In the genomic region with DNA sequence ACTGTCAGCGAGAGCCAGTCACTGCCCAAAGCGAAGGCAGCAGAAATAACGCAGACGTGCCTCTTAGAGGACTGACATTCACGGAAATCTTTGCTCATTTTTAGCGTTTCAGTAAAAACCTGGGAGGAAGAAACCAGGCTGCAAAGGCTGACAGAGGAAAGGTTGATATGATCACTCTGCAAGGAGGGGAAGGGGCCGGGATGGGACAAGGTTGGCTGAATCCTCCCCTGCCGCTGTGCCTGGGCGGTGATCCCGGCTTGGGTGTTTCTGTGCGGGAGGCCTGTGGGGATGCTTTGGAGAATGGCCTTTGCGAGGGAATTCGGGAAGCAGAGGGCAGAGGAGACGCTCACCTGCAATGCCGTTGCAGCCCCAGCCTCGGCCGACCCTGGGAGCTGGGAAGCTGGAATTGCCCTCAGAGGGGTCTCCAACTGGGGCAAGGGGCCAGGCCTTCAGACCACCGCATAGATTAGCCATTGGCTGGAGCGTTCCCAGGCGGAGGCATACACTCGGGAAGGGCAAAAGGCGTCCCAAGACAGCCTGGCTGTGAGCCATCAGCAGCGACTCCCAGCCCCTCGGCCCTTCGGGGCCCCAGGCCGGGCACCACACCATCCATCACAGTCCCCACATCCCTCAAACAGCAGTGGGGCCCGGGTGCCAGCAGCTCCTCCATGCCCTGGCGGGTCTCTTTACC, we compare ENCODE assay signal across 26 cellular contexts.
"Had no signal": no experiment of that assay in that cellular context is flagged by ENCODE, and none has a peak within 500 bp of the region (broad histone marks: within the 10 kb centered on the region; RNA-seq: fewer than 3 reads in every experiment).

No MANE protein-coding gene starts in this region.

- H3K4me3 ChIP-seq: gastrocnemius medialis, pancreas, right atrium auricular region, smooth muscle cell, stomach, suprapubic skin, tibial artery had no signal

- H3K4me1 Mint-ChIP-seq: activated B cell treated with CpG ODN at 0.5 μM for 24 hours; memory B cell; naive thymus-derived CD8-positive, alpha-beta T cell; stimulated activated naive B cell treated with anti-CD40 and anti-IgM and Interleukin-4, amounts not matched to agents 10 μg/mL and 1 μg/mL and 100 μg/mL, for 72 hours had no signal

- H3K27ac Mint-ChIP-seq: activated B cell treated with CpG ODN at 0.5 μM for 24 hours; activated CD8-positive, alpha-beta T cell treated with anti-CD3 and anti-CD28 coated beads, Interleukin-2, amount 10 ng/mL, durations not matched to agents 7 days and 5 days; dendritic cell treated with granulocyte-macrophage colony-stimulating factor and Interleukin-4, amounts not matched to agents 40 ng/mL and 50 ng/mL, for 4 days; memory B cell; naive thymus-derived CD8-positive, alpha-beta T cell; stimulated activated naive B cell treated with anti-CD40 and anti-IgM and Interleukin-4, amounts not matched to agents 10 μg/mL and 1 μg/mL and 100 μg/mL, for 72 hours; T-helper 2 cell treated with Interferon-gamma antibody and Interleukin-4, amounts not matched to agents 5 μg/mL and 100 μg/mL, for 36 hours had no signal

- H3K27ac ChIP-seq: brain microvascular endothelial cell, gastrocnemius medialis, pancreas, right atrium auricular region, stomach, suprapubic skin, tibial artery had no signal

- H3K36me3 ChIP-seq: brain microvascular endothelial cell, gastrocnemius medialis, pancreas, right atrium auricular region, stomach, suprapubic skin, tibial artery had no signal

- H3K27me3 ChIP-seq: brain microvascular endothelial cell, gastrocnemius medialis, pancreas, right atrium auricular region had no signal

- H3K36me3 Mint-ChIP-seq: memory B cell; naive thymus-derived CD8-positive, alpha-beta T cell; stimulated activated naive B cell treated with anti-CD40 and anti-IgM and Interleukin-4, amounts not matched to agents 10 μg/mL and 1 μg/mL and 100 μg/mL, for 72 hours had no signal

- H3K4me3 Mint-ChIP-seq: activated B cell treated with CpG ODN at 0.5 μM for 24 hours; activated CD8-positive, alpha-beta T cell treated with anti-CD3 and anti-CD28 coated beads, Interleukin-2, amount 10 ng/mL, durations not matched to agents 7 days and 5 days; dendritic cell treated with granulocyte-macrophage colony-stimulating factor and Interleukin-4, amounts not matched to agents 40 ng/mL and 50 ng/mL, for 4 days; memory B cell; naive thymus-derived CD8-positive, alpha-beta T cell; stimulated activated naive B cell treated with anti-CD40 and anti-IgM and Interleukin-4, amounts not matched to agents 10 μg/mL and 1 μg/mL and 100 μg/mL, for 72 hours; T-helper 2 cell treated with Interferon-gamma antibody and Interleukin-4, amounts not matched to agents 5 μg/mL and 100 μg/mL, for 36 hours had no signal

- DNase-seq: activated B cell treated with CpG ODN at 0.5 μM for 24 hours; activated CD8-positive, alpha-beta T cell treated with anti-CD3 and anti-CD28 coated beads, Interleukin-2, amount 10 ng/mL, durations not matched to agents 7 days and 5 days; activated gamma-delta T cell; activated naive CD4-positive, alpha-beta T cell treated with anti-CD3 and anti-CD28 coated beads, Interleukin-2, amount 50 U/mL, for 16 hours; amniotic stem cell; brain microvascular endothelial cell; central memory CD4-positive, alpha-beta T cell; effector CD8-positive, alpha-beta T cell; erythroblast; gastrocnemius medialis; glutamatergic neuron; naive thymus-derived CD8-positive, alpha-beta T cell; stimulated activated CD4-positive, alpha-beta T cell treated with anti-CD3 and anti-CD28 coated beads, Interleukin-1b, Interleukin-23, amount 100 ng/mL, for 48 hours; stimulated activated CD4-positive, alpha-beta T cell treated with anti-CD3 and anti-CD28 coated beads, Interleukin-4, amount 100 ng/mL, for 4 hours; stimulated activated CD8-positive, alpha-beta memory T cell treated with anti-CD3 and anti-CD28 coated beads, Interleukin-4, amount 100 ng/mL, for 48 hours; stimulated activated naive B cell treated with anti-CD40 and anti-IgM and Interleukin-4, amounts not matched to agents 10 μg/mL and 1 μg/mL and 100 μg/mL, for 72 hours; stomach; T-helper 1 cell had no signal

- ATAC-seq: activated CD8-positive, alpha-beta T cell treated with anti-CD3 and anti-CD28 coated beads, Interleukin-2, amount 10 ng/mL, durations not matched to agents 7 days and 5 days; gastrocnemius medialis; naive thymus-derived CD8-positive, alpha-beta T cell; pancreas had no signal

- H3K27me3 Mint-ChIP-seq: memory B cell had no signal

- H3K9me3 ChIP-seq: gastrocnemius medialis, pancreas, right atrium auricular region, stomach, suprapubic skin, tibial artery had no signal

- H3K4me2 ChIP-seq: smooth muscle cell had no signal

- H3K9me3 Mint-ChIP-seq: activated B cell treated with CpG ODN at 0.5 μM for 24 hours; dendritic cell treated with granulocyte-macrophage colony-stimulating factor and Interleukin-4, amounts not matched to agents 40 ng/mL and 50 ng/mL, for 4 days; memory B cell; naive thymus-derived CD8-positive, alpha-beta T cell; stimulated activated naive B cell treated with anti-CD40 and anti-IgM and Interleukin-4, amounts not matched to agents 10 μg/mL and 1 μg/mL and 100 μg/mL, for 72 hours; T-helper 2 cell treated with Interferon-gamma antibody and Interleukin-4, amounts not matched to agents 5 μg/mL and 100 μg/mL, for 36 hours had no signal
